15 cellular contexts compared by ENCODE assay signal in the genomic region with DNA sequence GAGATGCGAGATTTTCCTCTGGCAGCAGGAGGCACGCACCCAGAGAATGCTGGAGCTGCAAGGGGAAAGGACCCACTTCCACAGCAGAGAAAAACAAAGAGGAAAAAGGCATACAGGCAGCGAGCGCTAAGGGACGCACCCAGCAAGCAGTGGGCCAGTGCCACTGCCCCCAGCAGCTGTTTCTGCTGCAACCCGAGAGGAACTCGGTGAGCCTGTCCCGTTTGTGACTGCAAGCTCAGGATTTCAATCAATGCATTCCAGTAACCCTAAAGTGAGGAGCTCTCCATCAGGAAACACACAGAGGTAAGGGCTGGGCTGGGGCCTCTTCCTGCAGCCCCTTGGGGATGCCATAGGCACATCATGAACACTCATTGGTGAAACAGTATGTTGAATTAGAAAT. TPM values are rescaled to one million over a fixed set of nuclear protein-coding genes. Genes with fewer than 3 reads are reported as not detected.
DNase-seq lines count a peak whose midpoint lies in the region; ATAC-seq, FAIRE-seq and TF ChIP-seq lines count a peak whose summit lies in the region.
"Had no signal": no experiment of that assay in that cellular context is flagged by ENCODE, and none has a peak within 500 bp of the region (broad histone marks: within the 10 kb centered on the region; RNA-seq: fewer than 3 reads in every experiment).

No MANE protein-coding gene starts in this region.

- H3K36me3 Mint-ChIP-seq in GM23338 (ENCODE audit: low read depth) (peaks cover 80% of the 10 kb centered on the region), neural progenitor cell (peaks cover 55% of the 10 kb centered on the region)

- TF ChIP-seq CTCF in 22Rv1 (IDR thresholded peaks at IDR 0.05): no peak
- no peak for TF ChIP-seq CTCF in GM23338 (conservative IDR thresholded peaks at IDR 0.05; ENCODE audit: low read depth in 2 of 2)
- TF ChIP-seq CTCF in GM12878 (IDR thresholded peaks at IDR 0.05 in 2 of 3, conservative IDR thresholded peaks at IDR 0.05 in 1 of 3; ENCODE audit: control insufficient read depth in 2 of 3, extremely low read depth in 1 of 3, insufficient read depth in 1 of 3, low read depth in 3 of 3, low read length in 3 of 3): no peak
- no peak for TF ChIP-seq CTCF in neural progenitor cell (IDR thresholded peaks at IDR 0.05)
- no peak for TF ChIP-seq CTCF in testis (IDR thresholded peaks at IDR 0.05)

- peak; percentile 41; the same call in 2 of the 3 replicates for ATAC-seq in GM23338
- ATAC-seq in GM12878: no peak
- no peak for ATAC-seq in HG02642 (IDR thresholded peaks at IDR 0.05; ENCODE audit: poor library complexity, unreplicated experiment)
- ATAC-seq: HCT116 had no signal

- H2AFZ ChIP-seq in GM23338 (no peak overlapping the region), GM12878 (ENCODE audit: control insufficient read depth, low read depth, low read length) (no peak overlapping the region), neural progenitor cell (replicated peaks) (no peak overlapping the region)

- H3K4me2 ChIP-seq in GM23338 (no peak overlapping the region), GM12878 (ENCODE audit: control insufficient read depth, insufficient read depth) (peak overlapping the region; percentile 40), neural progenitor cell (no peak overlapping the region)

- 0 out of 2 replicates have a peak, but pooled peaks cover 12% of the 10 kb centered on the region for H4K20me1 ChIP-seq in GM23338 (replicated peaks; ENCODE audit: insufficient read depth)
- H4K20me1 ChIP-seq in GM12878 (ENCODE audit: control insufficient read depth, insufficient read depth): no peaks in the 10 kb centered on the region
- H4K20me1 ChIP-seq in neural progenitor cell (ENCODE audit: low read depth): peaks cover 50% of the 10 kb centered on the region

- BruUV-seq in GM12878 (replicated peaks; lab: Mats Ljungman, UMichigan): no TSS peak

- H3K27ac ChIP-seq in 22Rv1 (peak overlapping the region; percentile 57), GM23338 (ENCODE audit: low read depth) (no peak overlapping the region), GM12878 (ENCODE audit: control insufficient read depth, insufficient read depth) (peak overlapping the region; percentile 27; the same call in 1 of the 2 replicates), neural progenitor cell (no peak overlapping the region), testis (no peak overlapping the region)

- H3K4me3 ChIP-seq in GM23338 (no peak overlapping the region), GM12878 (no peak overlapping the region), neural progenitor cell (no peak overlapping the region), testis (no peak overlapping the region)

- H3K4me1 ChIP-seq in GM23338 (ENCODE audit: insufficient read depth) (peaks cover 14% of the 10 kb centered on the region), GM12878 (ENCODE audit: control insufficient read depth, insufficient read depth, low read length) (peaks cover 19% of the 10 kb centered on the region), neural progenitor cell (no peaks in the 10 kb centered on the region), testis (no peaks in the 10 kb centered on the region)

- H3K9me2 ChIP-seq in GM23338 (ENCODE audit: insufficient read depth): no peaks in the 10 kb centered on the region

- TF ChIP-seq EP300 in GM12878 (IDR thresholded peaks at IDR 0.05; ENCODE audit: borderline replicate concordance in 1 of 2, control insufficient read depth in 1 of 2, low read depth in 2 of 2, low read length in 2 of 2): no peak

- H3K27ac Mint-ChIP-seq in GM23338: no peak overlapping the region; the same call in 1 of the 2 replicates
- H3K27ac Mint-ChIP-seq in neural progenitor cell: no peak overlapping the region
- H3K27ac Mint-ChIP-seq: B cell; CD4-positive, alpha-beta memory T cell had no signal

- no peaks in the 10 kb centered on the region for H3K27me3 ChIP-seq in GM23338 (ENCODE audit: insufficient read depth)
- no peaks in the 10 kb centered on the region for H3K27me3 ChIP-seq in GM12878 (replicated peaks in 1 of 2; ENCODE audit: control insufficient read depth in 2 of 2, insufficient read depth in 2 of 2, low read length in 1 of 2)
- H3K27me3 ChIP-seq in neural progenitor cell: no peaks in the 10 kb centered on the region
- no peaks in the 10 kb centered on the region for H3K27me3 ChIP-seq in testis

- peaks cover 31% of the 10 kb centered on the region for H3K36me3 ChIP-seq in GM23338 (ENCODE audit: insufficient read depth)
- peaks cover 1 to 10% of the 10 kb centered on the region in 2 experiments; a peak in 3 of 4 replicates for H3K36me3 ChIP-seq in GM12878 (ENCODE audit: control insufficient read depth in 2 of 2, insufficient read depth in 2 of 2, low read length in 1 of 2)
- H3K36me3 ChIP-seq in neural progenitor cell: peaks cover 30% of the 10 kb centered on the region
- H3K36me3 ChIP-seq in testis (ENCODE audit: low read depth, missing control alignments): no peaks in the 10 kb centered on the region

- H3K9ac ChIP-seq in GM12878 (ENCODE audit: control insufficient read depth, insufficient read depth, low read length) (no peak overlapping the region), neural progenitor cell (no peak overlapping the region)

- TF ChIP-seq POLR2A in GM12878 (IDR thresholded peaks at IDR 0.05; ENCODE audit: low read depth, low read length) (no peak), testis (IDR thresholded peaks at IDR 0.05) (no peak)

- intact Hi-C loops in GM12878 (cut with micrococcal nuclease; ENCODE audit: unreplicated experiment): no loop called here
- intact Hi-C loops in testis (cut with DNase I; ENCODE audit: low total_unique reads): no loop called here

- POLR2A ChIA-PET in GM12878 (lab: Charles Lee): interaction anchor here (1.6 kb wide), 1 partner anchor 12 kb away, joined by 3 read pairs; no protein-coding TSS in a partner anchor

- in situ Hi-C loops in GM12878 (cut with MboI): no loop called here

- SMC1A ChIA-PET in GM12878 (lab: Charles Lee; ENCODE audit: uncharacterized antibody, unreplicated experiment): interaction anchor here (1.1 to 1.6 kb wide), 3 partner anchors 13 to 18 kb away, joined by 3 to 4 read pairs (median 3); no protein-coding TSS in a partner anchor

- DNase-seq in GM23338 (ENCODE audit: low spot score) (no peak), GM12878 (ENCODE audit: low read depth, low spot score) (no peak), neural progenitor cell (ENCODE audit: low spot score) (peak; percentile 13), testis (no peak), germinal center (ENCODE audit: low spot score) (no peak)
- DNase-seq: ACHN; CD4-positive, alpha-beta memory T cell; KBM-7; NCI-H2107; NCI-H446 had no signal

- no peak for FAIRE-seq in GM12878 (lab: Jason Lieb, UNC)
- FAIRE-seq: HTR-8/SVneo had no signal

- no peak for TF ChIP-seq RAD21 in GM12878 (IDR thresholded peaks at IDR 0.05; ENCODE audit: insufficient read depth, low read depth, low read length)

- H3K4me3 Mint-ChIP-seq in GM23338: no peak overlapping the region
- no peak overlapping the region for H3K4me3 Mint-ChIP-seq in neural progenitor cell
- H3K4me3 Mint-ChIP-seq: B cell; CD4-positive, alpha-beta memory T cell had no signal

- no peaks in the 10 kb centered on the region for H3K9me3 ChIP-seq in GM12878 (replicated peaks; ENCODE audit: control insufficient read depth, insufficient read depth, low read length)
- H3K9me3 ChIP-seq in neural progenitor cell (ENCODE audit: low read depth): no peaks in the 10 kb centered on the region
- H3K9me3 ChIP-seq in testis: no peaks in the 10 kb centered on the region

- H3K79me2 ChIP-seq in GM23338 (replicated peaks; ENCODE audit: insufficient read depth): 0 out of 2 replicates have a peak, but pooled peaks cover under 1% of the 10 kb centered on the region
- no peaks in the 10 kb centered on the region for H3K79me2 ChIP-seq in GM12878 (ENCODE audit: control insufficient read depth, insufficient read depth, low read length)
- H3K79me2 ChIP-seq in neural progenitor cell (ENCODE audit: low read depth): peaks cover 24% of the 10 kb centered on the region

- H3K27me3 Mint-ChIP-seq in GM23338 (ENCODE audit: insufficient read depth, low read depth, poor library complexity) (peaks cover 2% of the 10 kb centered on the region), neural progenitor cell (ENCODE audit: insufficient read depth, low read depth) (peaks cover 2% of the 10 kb centered on the region)
- H3K27me3 Mint-ChIP-seq: B cell; CD4-positive, alpha-beta memory T cell had no signal

- H3K4me1 Mint-ChIP-seq in GM23338 (peaks cover 14% of the 10 kb centered on the region), neural progenitor cell (peaks cover 4% of the 10 kb centered on the region)

- no peaks in the 10 kb centered on the region for H3K9me3 Mint-ChIP-seq in GM23338
- H3K9me3 Mint-ChIP-seq in neural progenitor cell: no peaks in the 10 kb centered on the region
- H3K9me3 Mint-ChIP-seq: CD4-positive, alpha-beta memory T cell had no signal

- H3F3A ChIP-seq in GM23338 (replicated peaks; ENCODE audit: low read depth): no peaks in the 10 kb centered on the region
- H3F3A ChIP-seq in neural progenitor cell (ENCODE audit: low read depth): peaks cover 9% of the 10 kb centered on the region

- CTCF ChIA-PET in GM12878 (lab: Yijun Ruan, JAX): interaction anchor here (0.9 to 2.0 kb wide), 5 partner anchors 13 to 337 kb away, joined by 3 to 6 read pairs (median 3); no protein-coding TSS in a partner anchor

- RAD21 ChIA-PET in GM12878 (lab: Charles Lee; ENCODE audit: unreplicated experiment): no interaction called here

- WGBS in GM12878 (ENCODE audit: insufficient coverage, insufficient replicate concordance, low lambda C conversion rate, missing lambda C conversion rate): 96% methylated on average over 8 of the region's 8 CpGs
- 85 to 90% methylated on average over 8 of the region's 8 CpGs for WGBS in testis, 2 donors

RNA-seq across cellular contexts. Expression of gene ACP6, which starts 58.7 kb away (rescaled TPM):
- total RNA-seq in GM23338 (2014; rRNA removed; shearing (Covaris generic)): 16.2 and 20.6 TPM in 2 replicates
- 22.8 and 26.5 TPM in 2 replicates for polyA plus RNA-seq in GM23338 (2016; fragmentation: Nextera tagmentation; extraction: Ambion mirVana)
- total RNA-seq in GM12878 (2013; cell fraction: nucleolus; rRNA removed): 25.2 and 25.7 TPM in 2 replicates
- total RNA-seq in GM12878 (2014; rRNA removed): 5.8 and 8.0 TPM in 2 replicates
- 6.9 and 7.0 TPM in 2 replicates for total RNA-seq in GM12878 (2014; rRNA removed; fragmentation: Illumina TruSeq; extraction: Trizol)
- total RNA-seq in GM12878 (2021): 15.5 and 17.8 TPM in 2 replicates
- 6.5 TPM for polyA plus RNA-seq in GM12878 (2011; ENCODE audit: low read depth)
- polyA plus RNA-seq in GM12878 (2011; rRNA removed): 6.9 and 7.2 TPM in 2 replicates
- polyA plus RNA-seq in GM12878 (2011; cell fraction: cytosol; rRNA removed): 4.7 and 6.0 TPM in 2 replicates
- 12.1 and 23.2 TPM in 2 replicates for polyA plus RNA-seq in GM12878 (2011; cell fraction: nucleus; rRNA removed)
- 9.5 and 14.7 TPM in 2 replicates for polyA plus RNA-seq in GM12878 (2012)
- 7.1 and 11.9 TPM in 2 replicates for polyA plus RNA-seq in GM12878 (2014; fragmentation: Illumina TruSeq; extraction: Trizol)
- polyA plus RNA-seq in GM12878 (2014; fragmentation: Nextera tagmentation; extraction: Ambion mirVana): 1 to 10 TPM; 3.1 to 7.5 TPM
- polyA plus RNA-seq in GM12878 (2014; rRNA removed): 11.3 and 13.6 TPM in 2 replicates
- polyA plus RNA-seq in GM12878 (2016; fragmentation: Nextera tagmentation; extraction: Ambion mirVana): 10 to 100 TPM; 17.6 to 19.7 TPM
- 2.9 and 3.8 TPM in 2 replicates for polyA minus RNA-seq in GM12878 (2011; rRNA and poly(A)+ RNA removed)
- 3.0 and 3.6 TPM in 2 replicates for polyA minus RNA-seq in GM12878 (2011; cell fraction: cytosol; rRNA and poly(A)+ RNA removed)
- polyA minus RNA-seq in GM12878 (2011; cell fraction: nucleus; rRNA and poly(A)+ RNA removed): 5.0 and 5.2 TPM in 2 replicates
- 25.9 and 27.6 TPM in 2 replicates for total RNA-seq in neural progenitor cell (ENCODE audit: low replicate concordance)
- total RNA-seq in testis: 10 to 100 TPM; 12.0 to 25.4 TPM
- 21.6 TPM for polyA plus RNA-seq in testis (ENCODE audit: insufficient read depth, low read depth, low replicate concordance)

Comparison
In these comparisons a context has a peak if more than half of its experiments do, and no peak if none do; other contexts are left out.
1. H3K27ac ChIP-seq: peak in 22Rv1 (single experiment) and GM12878 (single experiment); none in GM23338 (single experiment), neural progenitor cell (single experiment) and testis (0 of 2).